ENCODE assay signal across 8 cellular contexts in the genomic region with DNA sequence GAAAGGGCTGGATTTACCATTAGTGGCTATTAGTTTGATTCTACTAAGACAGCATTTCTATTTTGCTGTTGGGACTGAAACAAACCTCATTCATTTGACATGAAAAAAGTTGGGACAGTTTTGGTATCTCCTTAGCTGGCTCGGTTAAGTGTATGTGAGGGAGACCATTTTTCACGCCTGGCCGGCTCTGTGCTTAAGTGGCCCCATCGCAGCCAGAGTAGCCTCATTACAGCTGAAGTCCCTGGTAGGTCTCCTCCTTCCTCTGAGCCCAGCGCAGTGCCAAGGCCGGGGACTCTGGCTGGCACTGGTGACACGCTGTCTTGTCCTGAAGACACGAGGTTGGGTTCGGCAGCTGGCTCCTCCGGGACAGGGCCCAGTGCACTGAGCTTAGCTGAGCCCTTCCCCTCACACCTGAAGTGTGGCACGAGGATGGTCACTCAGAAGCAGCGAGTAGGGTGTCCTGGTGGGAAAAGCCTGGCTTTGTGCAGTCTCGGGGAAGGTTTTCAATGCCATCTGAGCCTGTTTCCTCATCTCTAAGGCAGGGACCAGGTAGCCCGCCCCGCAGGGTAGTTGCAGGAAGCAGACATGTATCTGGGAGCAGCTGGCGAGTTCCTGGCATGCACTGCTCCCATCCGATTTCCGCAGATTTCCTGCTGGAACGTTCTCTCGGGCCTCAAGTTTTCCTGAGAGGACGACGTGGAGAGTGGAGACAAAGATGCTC.
A peak's percentile ranks its signal among the peaks of the same experiment; 100 is the strongest.
DNase-seq lines count a peak whose midpoint lies in the region; ATAC-seq and TF ChIP-seq lines count a peak whose summit lies in the region.

No MANE protein-coding gene starts in this region.

- H3K27me3 ChIP-seq in GM23338 (ENCODE audit: insufficient read depth) (peaks cover 12% of the 10 kb centered on the region), colonic mucosa (no peaks in the 10 kb centered on the region), muscle layer of colon (ENCODE audit: control insufficient read depth in 1 of 2, insufficient read depth in 2 of 2, low read length in 2 of 2) (no peaks in the 10 kb centered on the region)

- peaks cover 11% of the 10 kb centered on the region; the same call in 2 of the 3 replicates for H3K9me3 Mint-ChIP-seq in GM23338

- no peaks in the 10 kb centered on the region; the same call in 1 of the 2 replicates for H3K79me2 ChIP-seq in GM23338 (replicated peaks; ENCODE audit: insufficient read depth)

- TF ChIP-seq CTCF in GM23338 (conservative IDR thresholded peaks at IDR 0.05; ENCODE audit: low read depth in 2 of 2) (no peak), colonic mucosa (IDR thresholded peaks at IDR 0.05) (no peak)

- 0 out of 2 replicates have a peak, but pooled peaks cover 9% of the 10 kb centered on the region for H3F3A ChIP-seq in GM23338 (replicated peaks; ENCODE audit: low read depth)

- peaks cover 17% of the 10 kb centered on the region for H3K4me1 Mint-ChIP-seq in GM23338

- H3K4me1 ChIP-seq in GM23338 (ENCODE audit: insufficient read depth) (peaks cover 20% of the 10 kb centered on the region), colonic mucosa (no peaks in the 10 kb centered on the region), muscle layer of colon (ENCODE audit: insufficient read depth, low read length) (peaks cover 19% of the 10 kb centered on the region)

- H2AFZ ChIP-seq in GM23338, result peak overlapping the region; percentile 96

- H3K27ac ChIP-seq in GM23338 (ENCODE audit: low read depth) (no peak overlapping the region), colonic mucosa (peak overlapping the region; percentile 69), muscle layer of colon (ENCODE audit: low read depth, low read length) (peak overlapping the region; percentile 70)

- H3K9me2 ChIP-seq in GM23338 (ENCODE audit: insufficient read depth), result peaks cover 19% of the 10 kb centered on the region

- H3K4me3 Mint-ChIP-seq in GM23338, result no peak overlapping the region

- H3K9ac ChIP-seq in colonic mucosa (ENCODE audit: low read depth in 2 of 2, low read length in 2 of 2) (peak overlapping the region; percentile 74 to 91), muscle layer of colon (ENCODE audit: low read length) (peak overlapping the region; percentile 66)

- no peaks in the 10 kb centered on the region for H4K20me1 ChIP-seq in GM23338 (replicated peaks; ENCODE audit: insufficient read depth)

- no peaks in the 10 kb centered on the region for H3K9me3 ChIP-seq in colonic mucosa
- H3K9me3 ChIP-seq in muscle layer of colon (ENCODE audit: low read length), result no peaks in the 10 kb centered on the region

- H3K36me3 ChIP-seq in GM23338 (ENCODE audit: insufficient read depth), result no peaks in the 10 kb centered on the region; the same call in 1 of the 2 replicates
- no peaks in the 10 kb centered on the region for H3K36me3 ChIP-seq in colonic mucosa
- no peaks in the 10 kb centered on the region for H3K36me3 ChIP-seq in muscle layer of colon (ENCODE audit: insufficient read depth, low read length)

- DNase-seq in DMS79 treated with DMSO at 0.1 percent for 48 hours (lab: John Stamatoyannopoulos, UW) (peak; percentile 35), DMS79 (lab: John Stamatoyannopoulos, UW) (no peak), GM23338 (ENCODE audit: low spot score) (no peak), NCI-H2171 (lab: John Stamatoyannopoulos, UW) (peak; percentile 36), colonic mucosa (peak; percentile 50), NCI-H1930 (lab: John Stamatoyannopoulos, UW) (no peak)
- no peak for DNase-seq in activated CD8-positive, alpha-beta memory T cell treated with anti-CD3 and anti-CD28 coated beads for 24 hours

- H3K27me3 Mint-ChIP-seq in GM23338 (ENCODE audit: insufficient read depth, low read depth, poor library complexity), result peaks cover 18% of the 10 kb centered on the region

- peak; percentile 3; the same call in 2 of the 3 replicates for ATAC-seq in GM23338

- H3K4me3 ChIP-seq in GM23338, result peak overlapping the region; percentile 48
- H3K4me3 ChIP-seq in colonic mucosa, result peak overlapping the region; percentile 68
- H3K4me3 ChIP-seq in muscle layer of colon (ENCODE audit: low read depth in 1 of 2, low read length in 2 of 2), result peak overlapping the region; percentile 39 to 98

- intact Hi-C loops in colonic mucosa (cut with DNase I), result loop anchor here (10.0 kb wide), 1 partner anchor 298 kb away; a partner anchor contains a TSS

- H3K36me3 Mint-ChIP-seq in GM23338 (ENCODE audit: low read depth), result peaks cover 3% of the 10 kb centered on the region; the same call in 2 of the 3 replicates

- no peak overlapping the region for H3K27ac Mint-ChIP-seq in GM23338

- peak overlapping the region; percentile 80 for H3K4me2 ChIP-seq in GM23338

TF ChIP-seq in GM23338, 12 proteins besides CTCF, POLR2A, EP300 and RAD21:
- TF ChIP-seq EZH2phosphoT487 (IDR thresholded peaks at IDR 0.05; ENCODE audit: unreplicated experiment) (no peak), JUNB (IDR thresholded peaks at IDR 0.05; ENCODE audit: unreplicated experiment) (no peak), ZNF331 (CRISPR knock-in tag; IDR thresholded peaks at IDR 0.05; ENCODE audit: low read depth) (no peak), CREB1 (CRISPR knock-in tag; IDR thresholded peaks at IDR 0.05; ENCODE audit: low read depth) (no peak), POLR2AphosphoS5 (IDR thresholded peaks at IDR 0.05; ENCODE audit: low read depth) (no peak), NANOG (IDR thresholded peaks at IDR 0.05; ENCODE audit: borderline replicate concordance) (no peak)
- TF ChIP-seq, protein P1, sequence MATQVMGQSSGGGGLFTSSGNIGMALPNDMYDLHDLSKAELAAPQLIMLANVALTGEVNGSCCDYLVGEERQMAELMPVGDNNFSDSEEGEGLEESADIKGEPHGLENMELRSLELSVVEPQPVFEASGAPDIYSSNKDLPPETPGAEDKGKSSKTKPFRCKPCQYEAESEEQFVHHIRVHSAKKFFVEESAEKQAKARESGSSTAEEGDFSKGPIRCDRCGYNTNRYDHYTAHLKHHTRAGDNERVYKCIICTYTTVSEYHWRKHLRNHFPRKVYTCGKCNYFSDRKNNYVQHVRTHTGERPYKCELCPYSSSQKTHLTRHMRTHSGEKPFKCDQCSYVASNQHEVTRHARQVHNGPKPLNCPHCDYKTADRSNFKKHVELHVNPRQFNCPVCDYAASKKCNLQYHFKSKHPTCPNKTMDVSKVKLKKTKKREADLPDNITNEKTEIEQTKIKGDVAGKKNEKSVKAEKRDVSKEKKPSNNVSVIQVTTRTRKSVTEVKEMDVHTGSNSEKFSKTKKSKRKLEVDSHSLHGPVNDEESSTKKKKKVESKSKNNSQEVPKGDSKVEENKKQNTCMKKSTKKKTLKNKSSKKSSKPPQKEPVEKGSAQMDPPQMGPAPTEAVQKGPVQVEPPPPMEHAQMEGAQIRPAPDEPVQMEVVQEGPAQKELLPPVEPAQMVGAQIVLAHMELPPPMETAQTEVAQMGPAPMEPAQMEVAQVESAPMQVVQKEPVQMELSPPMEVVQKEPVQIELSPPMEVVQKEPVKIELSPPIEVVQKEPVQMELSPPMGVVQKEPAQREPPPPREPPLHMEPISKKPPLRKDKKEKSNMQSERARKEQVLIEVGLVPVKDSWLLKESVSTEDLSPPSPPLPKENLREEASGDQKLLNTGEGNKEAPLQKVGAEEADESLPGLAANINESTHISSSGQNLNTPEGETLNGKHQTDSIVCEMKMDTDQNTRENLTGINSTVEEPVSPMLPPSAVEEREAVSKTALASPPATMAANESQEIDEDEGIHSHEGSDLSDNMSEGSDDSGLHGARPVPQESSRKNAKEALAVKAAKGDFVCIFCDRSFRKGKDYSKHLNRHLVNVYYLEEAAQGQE (IDR thresholded peaks at IDR 0.05; ENCODE audit: unreplicated experiment), result no peak

Comparison
In these comparisons a context has a peak if more than half of its experiments do, and no peak if none do; other contexts are left out.
1. DNase-seq: peak in DMS79 treated with DMSO at 0.1 percent for 48 hours (single experiment), NCI-H2171 (single experiment) and colonic mucosa (single experiment); none in DMS79 (single experiment), GM23338 (single experiment), NCI-H1930 (0 of 2) and activated CD8-positive, alpha-beta memory T cell treated with anti-CD3 and anti-CD28 coated beads for 24 hours (single experiment).
2. Peak in every context shown above with its lines, with median percentiles within 50 percentile points of each other: H3K4me3 ChIP-seq.